Comparison of ENCODE assay signal across 8 cellular contexts in the genomic region with DNA sequence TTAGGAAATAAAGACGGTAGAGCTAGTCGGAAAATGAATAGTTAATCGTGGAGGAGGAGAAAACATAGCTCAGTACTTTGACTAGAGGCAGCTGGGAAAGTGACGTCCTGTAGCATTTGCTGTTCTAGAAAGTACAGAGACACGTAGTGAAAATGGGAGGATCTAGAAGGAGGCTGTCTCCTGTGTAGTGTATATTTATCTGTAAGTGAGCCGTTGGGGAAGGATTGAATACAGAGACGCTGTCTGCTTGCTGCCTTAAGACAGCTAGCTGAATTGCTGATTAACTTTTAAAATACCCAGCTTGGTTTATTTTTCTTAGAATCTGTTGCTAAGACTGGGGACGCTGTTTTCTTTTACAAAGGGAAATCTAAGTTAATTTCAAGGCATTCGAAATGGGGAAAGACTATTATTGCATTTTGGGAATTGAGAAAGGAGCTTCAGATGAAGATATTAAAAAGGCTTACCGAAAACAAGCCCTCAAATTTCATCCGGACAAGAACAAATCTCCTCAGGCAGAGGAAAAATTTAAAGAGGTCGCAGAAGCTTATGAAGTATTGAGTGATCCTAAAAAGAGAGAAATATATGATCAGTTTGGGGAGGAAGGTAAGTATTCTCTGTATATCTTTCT.
DNase-seq lines count a peak whose midpoint lies in the region; ATAC-seq lines count a peak whose summit lies in the region.

A gene (plus strand): TSS at position 221 of the 628 bp plus-strand sequence. CDS start 172 bp downstream, at position 393.

- peak within 1 kb of the TSS; percentile 83 for H3K4me3 Mint-ChIP-seq in stimulated activated effector memory CD8-positive, alpha-beta T cell treated with anti-CD3 and anti-CD28 coated beads, Interleukin-12 subunit alpha, Interleukin-12 subunit beta, amount 100 ng/mL, for 72 hours

- ATAC-seq in GM18867 (IDR thresholded peaks at IDR 0.05; ENCODE audit: unreplicated experiment) (peak; percentile 97), HG03103 (IDR thresholded peaks at IDR 0.05; ENCODE audit: low read depth, unreplicated experiment) (peak; percentile 98)
- peak; percentile 99 for ATAC-seq in stimulated activated effector memory CD8-positive, alpha-beta T cell treated with anti-CD3 and anti-CD28 coated beads, Interleukin-12 subunit alpha, Interleukin-12 subunit beta, amount 100 ng/mL, for 72 hours

- DNase-seq in ACHN (peak; percentile 96), NCI-H82 (lab: John Stamatoyannopoulos, UW) (peak; percentile 94), epithelial cell of prostate (ENCODE audit: low read depth, low spot score) (peak; percentile 79), midbrain (lab: John Stamatoyannopoulos, UW) (peak; percentile 91)
- peak; percentile 23 for DNase-seq in activated CD8-positive, alpha-beta memory T cell treated with anti-CD3 and anti-CD28 coated beads, Interleukin-2, amount 50 U/mL, for 24 hours (ENCODE audit: extremely low read depth)
- DNase-seq in stimulated activated effector memory CD8-positive, alpha-beta T cell treated with anti-CD3 and anti-CD28 coated beads, Interleukin-12 subunit alpha, Interleukin-12 subunit beta, amount 100 ng/mL, for 72 hours (ENCODE audit: low spot score in 2 of 2) = peak; percentile 12 to 75

- H3K27ac ChIP-seq in epithelial cell of prostate = peak within 1 kb of the TSS; percentile 85

- peak within 1 kb of the TSS; percentile 99 for H3K27ac Mint-ChIP-seq in stimulated activated effector memory CD8-positive, alpha-beta T cell treated with anti-CD3 and anti-CD28 coated beads, Interleukin-12 subunit alpha, Interleukin-12 subunit beta, amount 100 ng/mL, for 72 hours

- in situ Hi-C loops in ACHN (cut with HindIII; ENCODE audit: low pct_ligation_motif_present, low pct_unique_long_range_greater_than_20kb, low sequenced_read_pairs) = no loop called here

- H3K36me3 Mint-ChIP-seq in stimulated activated effector memory CD8-positive, alpha-beta T cell treated with anti-CD3 and anti-CD28 coated beads, Interleukin-12 subunit alpha, Interleukin-12 subunit beta, amount 100 ng/mL, for 72 hours = peaks cover 23% of the 10 kb centered on the region

- H3K9me3 Mint-ChIP-seq in stimulated activated effector memory CD8-positive, alpha-beta T cell treated with anti-CD3 and anti-CD28 coated beads, Interleukin-12 subunit alpha, Interleukin-12 subunit beta, amount 100 ng/mL, for 72 hours = no peaks in the 10 kb centered on the region

- H3K4me1 Mint-ChIP-seq in stimulated activated effector memory CD8-positive, alpha-beta T cell treated with anti-CD3 and anti-CD28 coated beads, Interleukin-12 subunit alpha, Interleukin-12 subunit beta, amount 100 ng/mL, for 72 hours = peaks cover 25% of the 10 kb centered on the region

Comparison
In these comparisons a context has a peak if more than half of its experiments do, and no peak if none do; other contexts are left out.
1. Peak in every context shown above with its lines: DNase-seq, ATAC-seq and H3K27ac ChIP-seq.
2. DNase-seq: peak in every context shown above with its lines; median percentile 96 in ACHN; 94 in NCI-H82; 91 in midbrain; 79 in epithelial cell of prostate; 44 in stimulated activated effector memory CD8-positive, alpha-beta T cell treated with anti-CD3 and anti-CD28 coated beads, Interleukin-12 subunit alpha, Interleukin-12 subunit beta, amount 100 ng/mL, for 72 hours; 23 in activated CD8-positive, alpha-beta memory T cell treated with anti-CD3 and anti-CD28 coated beads, Interleukin-2, amount 50 U/mL, for 24 hours.